10 cellular contexts compared by ENCODE assay signal in genomic region chr3:138578141-138578540, GRCh38. TPM values are rescaled to one million over a fixed set of nuclear protein-coding genes. Genes with fewer than 3 reads are reported as not detected.
DNase-seq lines count a peak whose midpoint lies in the region; ATAC-seq and TF ChIP-seq lines count a peak whose summit lies in the region.
"Had no signal": no experiment of that assay in that cellular context is flagged by ENCODE, and none has a peak within 500 bp of the region (broad histone marks: within the 10 kb centered on the region; RNA-seq: fewer than 3 reads in every experiment).

No MANE protein-coding gene starts in this region.

- no peak overlapping the region for H2AFZ ChIP-seq in PC-9

- peaks cover 2% of the 10 kb centered on the region for H3K9me3 Mint-ChIP-seq in central memory CD8-positive, alpha-beta T cell

- H3K27me3 Mint-ChIP-seq in central memory CD8-positive, alpha-beta T cell: no peaks in the 10 kb centered on the region

- TF ChIP-seq POLR2A in upper lobe of left lung (IDR thresholded peaks at IDR 0.05): no peak

- H4K20me1 ChIP-seq in PC-9 (ENCODE audit: insufficient read depth): no peaks in the 10 kb centered on the region

- peak; percentile 89 for ATAC-seq in GM18502 (IDR thresholded peaks at IDR 0.05; ENCODE audit: poor library complexity, unreplicated experiment)
- ATAC-seq in GM21390 (IDR thresholded peaks at IDR 0.05; ENCODE audit: unreplicated experiment): peak; percentile 78
- peak; percentile 94 for ATAC-seq in HG03354 (IDR thresholded peaks at IDR 0.05; ENCODE audit: poor library complexity, severe bottlenecking, unreplicated experiment)
- ATAC-seq in central memory CD8-positive, alpha-beta T cell (replicated peaks; ENCODE audit: extremely low read depth, poor library complexity, severe bottlenecking): no peak
- no peak for ATAC-seq in upper lobe of left lung (ENCODE audit: low FRiP score in 2 of 2)

- H3K4me1 Mint-ChIP-seq in central memory CD8-positive, alpha-beta T cell: peaks cover 16% of the 10 kb centered on the region

- TF ChIP-seq CTCF in upper lobe of left lung (IDR thresholded peaks at IDR 0.05): no peak
- no peak for TF ChIP-seq CTCF in PC-9 (conservative IDR thresholded peaks at IDR 0.05)

- H3K27me3 ChIP-seq in upper lobe of left lung (no peaks in the 10 kb centered on the region), PC-9 (ENCODE audit: insufficient read depth, low read depth) (no peaks in the 10 kb centered on the region)
- H3K27me3 ChIP-seq: suprapubic skin had no signal

- no peaks in the 10 kb centered on the region for H3K9me3 ChIP-seq in upper lobe of left lung
- no peaks in the 10 kb centered on the region for H3K9me3 ChIP-seq in PC-9 (ENCODE audit: insufficient read depth, low read depth)
- H3K9me3 ChIP-seq: suprapubic skin had no signal

- H3K9me2 ChIP-seq in PC-9 (ENCODE audit: insufficient read depth): no peaks in the 10 kb centered on the region

- TF ChIP-seq EP300 in upper lobe of left lung (IDR thresholded peaks at IDR 0.05): no peak

- peaks cover 5% of the 10 kb centered on the region for H3K36me3 Mint-ChIP-seq in central memory CD8-positive, alpha-beta T cell (ENCODE audit: insufficient read depth)

- no TSS peak for BruUV-seq in PC-9 (replicated peaks; lab: Mats Ljungman, UMichigan)

- intact Hi-C loops in PC-9 (cut with micrococcal nuclease; ENCODE audit: unreplicated experiment): no loop called here

- no peak overlapping the region for H3K4me2 ChIP-seq in PC-9
- H3K4me2 ChIP-seq: smooth muscle cell had no signal

- CTCF ChIA-PET in PC-9 (lab: Charles Lee): no interaction called here

- H3F3A ChIP-seq in PC-9 (ENCODE audit: insufficient read depth, low read depth): no peaks in the 10 kb centered on the region

- peak overlapping the region; percentile 77 for H3K27ac Mint-ChIP-seq in central memory CD8-positive, alpha-beta T cell (ENCODE audit: low read depth)

- POLR2A ChIA-PET in PC-9 (lab: Charles Lee; ENCODE audit: unreplicated experiment): no interaction called here

- H3K27ac ChIP-seq in upper lobe of left lung: no peak overlapping the region
- H3K27ac ChIP-seq in PC-9: no peak overlapping the region
- H3K27ac ChIP-seq: suprapubic skin had no signal

- H3K4me3 ChIP-seq in upper lobe of left lung: no peak overlapping the region
- no peak overlapping the region for H3K4me3 ChIP-seq in PC-9
- H3K4me3 ChIP-seq: smooth muscle cell, suprapubic skin had no signal

- WGBS in upper lobe of left lung, 2 donors: 64 to 77% methylated on average over 4 of the region's 4 CpGs

- no peak for DNase-seq in central memory CD8-positive, alpha-beta T cell (ENCODE audit: low spot score in 2 of 2)
- DNase-seq in upper lobe of left lung: no peak
- no peak for DNase-seq in PC-9
- DNase-seq in NCI-H2029 treated with DMSO at 0.1 percent for 48 hours (lab: John Stamatoyannopoulos, UW): no peak
- no peak for DNase-seq in RKO (ENCODE audit: low spot score)

- H3K36me3 ChIP-seq in upper lobe of left lung (peaks cover 0 to 13% (median 1%) of the 10 kb centered on the region in 4 donors), PC-9 (ENCODE audit: low read depth) (no peaks in the 10 kb centered on the region; the same call in 1 of the 2 replicates)

- H3K4me3 Mint-ChIP-seq in central memory CD8-positive, alpha-beta T cell: peak overlapping the region; percentile 54

- peaks cover 0 to 8% (median 2%) of the 10 kb centered on the region in 4 donors for H3K4me1 ChIP-seq in upper lobe of left lung
- H3K4me1 ChIP-seq in PC-9 (replicated peaks; ENCODE audit: insufficient read depth): no peaks in the 10 kb centered on the region
- H3K4me1 ChIP-seq: suprapubic skin had no signal

- H3K79me2 ChIP-seq in PC-9 (ENCODE audit: low read depth): peaks cover 10% of the 10 kb centered on the region

RNA-seq across cellular contexts. Expression of gene CEP70, which starts 15.9 kb away (rescaled TPM):
- 100 to 1,000 TPM in 1 of 6 donors, 10 to 100 TPM in 5; 27.6 to 121 (median 50.9) TPM for total RNA-seq in upper lobe of left lung
- 50.5 and 73.6 TPM in 2 replicates for total RNA-seq in PC-9 (2021)

RNA-seq across cellular contexts. Expression of gene FAIM, which starts 30.4 kb away (rescaled TPM):
- 10 to 100 TPM in 5 of 6 donors, 1 to 10 TPM in 1; 7.5 to 32.7 (median 14.5) TPM for total RNA-seq in upper lobe of left lung
- total RNA-seq in PC-9 (2021): 17.7 and 18.6 TPM in 2 replicates

Comparison
In these comparisons a context has a peak if more than half of its experiments do, and no peak if none do; other contexts are left out.
1. ATAC-seq: peak in GM18502 (single experiment), GM21390 (single experiment) and HG03354 (single experiment); none in central memory CD8-positive, alpha-beta T cell (single experiment) and upper lobe of left lung (0 of 2).